Comparison of ENCODE assay signal across 25 cellular contexts in the genomic region with DNA sequence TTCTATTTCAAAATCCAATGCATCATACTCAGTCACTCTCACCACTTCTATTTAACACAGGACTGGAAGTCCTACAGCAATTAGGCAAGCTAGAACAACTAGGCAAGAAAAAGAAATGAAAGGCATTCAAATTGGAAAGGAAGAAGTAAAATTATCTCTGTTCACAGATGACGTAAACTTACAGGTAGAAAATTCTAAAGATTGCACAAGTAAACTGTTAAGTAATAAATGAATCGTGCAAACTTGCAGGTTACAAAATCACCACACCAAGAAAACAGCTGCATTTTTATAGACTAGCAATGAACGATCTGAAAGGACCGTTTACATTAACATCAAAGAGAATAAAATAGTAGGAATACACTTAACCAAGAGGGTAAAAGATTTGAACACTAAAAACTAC. TPM values are rescaled to one million over a fixed set of nuclear protein-coding genes. Genes with fewer than 3 reads are reported as not detected.
A peak's percentile ranks its signal among the peaks of the same experiment; 100 is the strongest.
DNase-seq lines count a peak whose midpoint lies in the region; ATAC-seq, FAIRE-seq and TF ChIP-seq lines count a peak whose summit lies in the region.
"Had no signal": no experiment of that assay in that cellular context is flagged by ENCODE, and none has a peak within 500 bp of the region (broad histone marks: within the 10 kb centered on the region; RNA-seq: fewer than 3 reads in every experiment).

No MANE protein-coding gene starts in this region.

- DNase-seq in NOMO-1 (lab: John Stamatoyannopoulos, UW; ENCODE audit: unreplicated experiment in 2 of 2): peak; percentile 30 to 55
- no peak for DNase-seq in NOMO-1 treated with dmso at 0.1 percent for 144 hours (lab: John Stamatoyannopoulos, UW; ENCODE audit: unreplicated experiment)
- no peak for DNase-seq in GM12892 (ENCODE audit: insufficient read length)
- no peak for DNase-seq in RWPE2 (ENCODE audit: low spot score)
- peak; percentile 47 for DNase-seq in epithelial cell of esophagus (ENCODE audit: low read depth)
- DNase-seq in HTR-8/SVneo (ENCODE audit: insufficient read length, low spot score): no peak
- no peak for DNase-seq in SW480 (ENCODE audit: low spot score)
- DNase-seq: Caco-2; CD4-positive, CD25-positive, alpha-beta regulatory T cell; CD8-positive, alpha-beta T cell; DMS153; DMS79; EL; GDM1; GOT3; HFFc6 had no signal

- H3K4me3 ChIP-seq in RWPE2 (ENCODE audit: severe bottlenecking): no peak overlapping the region
- H3K4me3 ChIP-seq in epithelial cell of esophagus (ENCODE audit: low read length): no peak overlapping the region
- H3K4me3 ChIP-seq: BLaER1, GM12878, HAP-1 had no signal

- H3K9me3 ChIP-seq in RWPE2 (ENCODE audit: severe bottlenecking): no peaks in the 10 kb centered on the region
- H3K9me3 ChIP-seq: BLaER1, Caco-2, HAP-1 had no signal

- H3K36me3 ChIP-seq in RWPE2 (ENCODE audit: low read depth): no peaks in the 10 kb centered on the region
- H3K36me3 ChIP-seq: BLaER1, HAP-1 had no signal

- H3K27ac ChIP-seq in RWPE2 (ENCODE audit: poor library complexity, severe bottlenecking): peak overlapping the region; percentile 5
- H3K27ac ChIP-seq: 22Rv1, BLaER1, C4-2B had no signal

- TF ChIP-seq CTCF in RWPE2 (IDR thresholded peaks at IDR 0.05; ENCODE audit: poor library complexity, severe bottlenecking) (no peak), epithelial cell of esophagus (IDR thresholded peaks at IDR 0.05; ENCODE audit: insufficient read depth, low read depth, low read length, missing control alignments) (no peak)

- FAIRE-seq in GM12892 (lab: Jason Lieb, UNC) (peak; percentile 78), HTR-8/SVneo (lab: Jason Lieb, UNC) (no peak)
- FAIRE-seq: A204.1, GM12878, GM18507, H54 had no signal

- ATAC-seq in RWPE2 (ENCODE audit: low read depth): no peak
- no peak for ATAC-seq in HG02588 (IDR thresholded peaks at IDR 0.05; ENCODE audit: unreplicated experiment)
- ATAC-seq: CD8-positive, alpha-beta T cell; GM12878 had no signal

- no peak for TF ChIP-seq POLR2A in GM12892 (IDR thresholded peaks at IDR 0.05; ENCODE audit: low read depth, low read length)

- H3K27me3 ChIP-seq in RWPE2 (ENCODE audit: insufficient read depth, poor library complexity, severe bottlenecking): no peaks in the 10 kb centered on the region
- H3K27me3 ChIP-seq: BLaER1 had no signal

- peaks cover 6% of the 10 kb centered on the region for H3K4me1 ChIP-seq in RWPE2 (ENCODE audit: insufficient read depth, poor library complexity, severe bottlenecking)
- H3K4me1 ChIP-seq: BLaER1, Caco-2, HAP-1 had no signal

RNA-seq across cellular contexts. Expression of a gene that starts 36.2 kb away (rescaled TPM):
- 10.0 TPM for polyA plus RNA-seq in GM12892 (2012; ENCODE audit: missing spikeins)

Comparison
In these comparisons a context has a peak if more than half of its experiments do, and no peak if none do; other contexts are left out.
1. DNase-seq: peak in NOMO-1 (2 of 2) and epithelial cell of esophagus (single experiment); none in NOMO-1 treated with dmso at 0.1 percent for 144 hours (single experiment), GM12892 (single experiment), RWPE2 (single experiment), HTR-8/SVneo (single experiment) and SW480 (single experiment).